In genomic region chr17:82790391-82790790, GRCh38 we compare ENCODE assay signal across 28 cellular contexts. TPM values are rescaled to one million over a fixed set of nuclear protein-coding genes. Genes with fewer than 3 reads are reported as not detected.
"Had no signal": no experiment of that assay in that cellular context is flagged by ENCODE, and none has a peak within 500 bp of the region (broad histone marks: within the 10 kb centered on the region; RNA-seq: fewer than 3 reads in every experiment).

No MANE protein-coding gene starts in this region.

- H3K27me3 Mint-ChIP-seq: activated CD4-positive, alpha-beta T cell treated with anti-CD3 and anti-CD28 coated beads, Interleukin-2, amount 10 ng/mL, durations not matched to agents 24 days and 14 days; activated T-cell treated with anti-CD3 and anti-CD28 coated beads, Interleukin-2, amount 50 U/mL, for 24 hours; activated T-helper 17 cell treated with anti-CD3 and anti-CD28 coated beads, Interleukin-2, amount 50 U/mL, for 72 hours had no signal

- H3K27ac ChIP-seq: breast epithelium, hepatocyte, left lung, ovary, prostate gland, stomach, transverse colon, VCaP had no signal

- ATAC-seq: activated CD4-positive, CD25-positive, alpha-beta regulatory T cell treated with anti-CD3 and anti-CD28 coated beads, Interleukin-2, amount 50 U/mL, for 24 hours; activated naive CD4-positive, alpha-beta T cell treated with anti-CD3 and anti-CD28 coated beads, Interleukin-2, amount 50 U/mL, for 72 hours; activated T-helper 17 cell treated with anti-CD3 and anti-CD28 coated beads, Interleukin-2, amount 50 U/mL, for 72 hours; esophagus mucosa; left lung; natural killer cell; SK-N-SH treated with all-trans-retinoic acid at 6 μM for 48 hours had no signal

- H3K27ac Mint-ChIP-seq: activated T-cell treated with anti-CD3 and anti-CD28 coated beads, Interleukin-2, amount 50 U/mL, for 24 hours; activated T-helper 17 cell treated with anti-CD3 and anti-CD28 coated beads, Interleukin-2, amount 50 U/mL, for 72 hours; mesothelial cell of epicardium; T-helper 2 cell treated with Interferon-gamma antibody and Interleukin-4, amounts not matched to agents 5 μg/mL and 100 μg/mL, for 36 hours had no signal

- H3K9me3 ChIP-seq: breast epithelium, left lung, ovary, prostate gland, stomach, transverse colon had no signal

- H3K79me2 ChIP-seq: hepatocyte had no signal

- DNase-seq: activated CD4-positive, alpha-beta T cell treated with anti-CD3 and anti-CD28 coated beads, Interleukin-2, amount 10 ng/mL, durations not matched to agents 24 days and 14 days; activated CD8-positive, alpha-beta memory T cell treated with anti-CD3 and anti-CD28 coated beads for 24 hours; activated CD8-positive, alpha-beta memory T cell treated with anti-CD3 and anti-CD28 coated beads, Interleukin-2, amount 50 U/mL, for 4 hours; activated T-cell treated with anti-CD3 and anti-CD28 coated beads, Interleukin-2, amount 50 U/mL, for 24 hours; cortex of kidney; glutamatergic neuron; kidney glomerular epithelial cell; left lung; natural killer cell; ovary; stimulated activated CD4-positive, alpha-beta T cell treated with anti-CD3 and anti-CD28 coated beads, Interleukin-1b, Interleukin-23, amount 100 ng/mL, for 48 hours; stomach; transverse colon had no signal

- H3K36me3 ChIP-seq: breast epithelium, ovary, prostate gland, transverse colon had no signal

- H3K4me2 ChIP-seq: hepatocyte had no signal

- H3K27me3 ChIP-seq: breast epithelium, hepatocyte, left lung, ovary, stomach, transverse colon had no signal

- H3K9me3 Mint-ChIP-seq: activated CD4-positive, alpha-beta T cell treated with anti-CD3 and anti-CD28 coated beads, Interleukin-2, amount 10 ng/mL, durations not matched to agents 24 days and 14 days; activated naive CD4-positive, alpha-beta T cell treated with anti-CD3 and anti-CD28 coated beads, Interleukin-2, amount 50 U/mL, for 72 hours; activated T-cell treated with anti-CD3 and anti-CD28 coated beads, Interleukin-2, amount 50 U/mL, for 24 hours; activated T-helper 17 cell treated with anti-CD3 and anti-CD28 coated beads, Interleukin-2, amount 50 U/mL, for 72 hours; mesothelial cell of epicardium; natural killer cell; T-helper 2 cell treated with Interferon-gamma antibody and Interleukin-4, amounts not matched to agents 5 μg/mL and 100 μg/mL, for 36 hours had no signal

- FAIRE-seq: frontal cortex had no signal

- H3K4me3 ChIP-seq: breast epithelium, hepatocyte, left lung, lung, ovary, prostate gland, stomach, transverse colon had no signal

- H3K4me1 Mint-ChIP-seq: activated T-helper 17 cell treated with anti-CD3 and anti-CD28 coated beads, Interleukin-2, amount 50 U/mL, for 72 hours had no signal

- H2AFZ ChIP-seq: hepatocyte had no signal

- H3K4me3 Mint-ChIP-seq: activated CD4-positive, alpha-beta T cell treated with anti-CD3 and anti-CD28 coated beads, Interleukin-2, amount 10 ng/mL, durations not matched to agents 24 days and 14 days; activated T-cell treated with anti-CD3 and anti-CD28 coated beads, Interleukin-2, amount 50 U/mL, for 24 hours; activated T-helper 17 cell treated with anti-CD3 and anti-CD28 coated beads, Interleukin-2, amount 50 U/mL, for 72 hours; mesothelial cell of epicardium; natural killer cell; T-helper 2 cell treated with Interferon-gamma antibody and Interleukin-4, amounts not matched to agents 5 μg/mL and 100 μg/mL, for 36 hours had no signal

- H3K36me3 Mint-ChIP-seq: activated naive CD4-positive, alpha-beta T cell treated with anti-CD3 and anti-CD28 coated beads, Interleukin-2, amount 50 U/mL, for 72 hours; mesothelial cell of epicardium; natural killer cell had no signal

- H3K4me1 ChIP-seq: breast epithelium, left lung had no signal

RNA-seq across cellular contexts. Expression of gene ZNF750, which starts 49.4 kb away (rescaled TPM):
- total RNA-seq: activated CD4-positive, alpha-beta T cell treated with anti-CD3 and anti-CD28 coated beads, Interleukin-2, amount 10 ng/mL, durations not matched to agents 24 days and 14 days; activated naive CD4-positive, alpha-beta T cell treated with anti-CD3 and anti-CD28 coated beads, Interleukin-2, amount 50 U/mL, for 72 hours; activated T-helper 17 cell treated with anti-CD3 and anti-CD28 coated beads, Interleukin-2, amount 50 U/mL, for 72 hours; frontal cortex; natural killer cell; ovary; right cardiac atrium; stomach; temporal lobe; transverse colon had no signal
